In genomic region chr10:77361426-77361825, GRCh38 we compare ENCODE assay signal across 30 cellular contexts.
"Had no signal": no experiment of that assay in that cellular context is flagged by ENCODE, and none has a peak within 500 bp of the region (broad histone marks: within the 10 kb centered on the region; RNA-seq: fewer than 3 reads in every experiment).

No MANE protein-coding gene starts in this region.

- H3K4me3 Mint-ChIP-seq: activated CD4-positive, alpha-beta memory T cell treated with anti-CD3 and anti-CD28 coated beads, Interleukin-2, amount 10 ng/mL, durations not matched to agents 7 days and 5 days; activated CD4-positive, alpha-beta T cell treated with anti-CD3 and anti-CD28 coated beads, Interleukin-2, amount 10 ng/mL, durations not matched to agents 7 days and 5 days; activated naive CD4-positive, alpha-beta T cell treated with anti-CD3 and anti-CD28 coated beads for 36 hours; activated naive CD4-positive, alpha-beta T cell treated with anti-CD3 and anti-CD28 coated beads, Interleukin-2, amount 50 U/mL, for 24 hours; activated naive CD8-positive, alpha-beta T cell treated with anti-CD3 and anti-CD28 coated beads, Interleukin-2, amount 10 ng/mL, durations not matched to agents 7 days and 5 days; activated T-helper 1 cell treated with anti-CD3 and anti-CD28 coated beads, Interleukin-12 subunit alpha, Interleukin-12 subunit beta, Interleukin-2, Interleukin-4 antibody, amounts not matched to agents 30 ng/mL and 10 ng/mL and 1 ng/mL, durations not matched to agents 14 hours and 24 hours and 36 hours; dendritic cell treated with granulocyte-macrophage colony-stimulating factor and Interleukin-4, amounts not matched to agents 40 ng/mL and 50 ng/mL, for 4 days; endodermal cell; WTC11 had no signal

- H3K27ac ChIP-seq: body of pancreas, coronary artery, foreskin keratinocyte, gastrocnemius medialis, heart right ventricle, VCaP had no signal

- H3K36me3 Mint-ChIP-seq: activated naive CD4-positive, alpha-beta T cell treated with anti-CD3 and anti-CD28 coated beads, Interleukin-2, amount 50 U/mL, for 24 hours; activated naive CD8-positive, alpha-beta T cell treated with anti-CD3 and anti-CD28 coated beads, Interleukin-2, amount 10 ng/mL, durations not matched to agents 7 days and 5 days; WTC11 had no signal

- H3K27ac Mint-ChIP-seq: activated CD4-positive, alpha-beta memory T cell treated with anti-CD3 and anti-CD28 coated beads, Interleukin-2, amount 10 ng/mL, durations not matched to agents 7 days and 5 days; activated CD4-positive, alpha-beta T cell treated with anti-CD3 and anti-CD28 coated beads, Interleukin-2, amount 10 ng/mL, durations not matched to agents 7 days and 5 days; activated naive CD4-positive, alpha-beta T cell treated with anti-CD3 and anti-CD28 coated beads for 36 hours; activated naive CD4-positive, alpha-beta T cell treated with anti-CD3 and anti-CD28 coated beads, Interleukin-2, amount 50 U/mL, for 24 hours; activated naive CD8-positive, alpha-beta T cell treated with anti-CD3 and anti-CD28 coated beads, Interleukin-2, amount 10 ng/mL, durations not matched to agents 7 days and 5 days; activated T-helper 1 cell treated with anti-CD3 and anti-CD28 coated beads, Interleukin-12 subunit alpha, Interleukin-12 subunit beta, Interleukin-2, Interleukin-4 antibody, amounts not matched to agents 30 ng/mL and 10 ng/mL and 1 ng/mL, durations not matched to agents 14 hours and 24 hours and 36 hours; activated T-helper 2 cell treated with anti-CD3 and anti-CD28 coated beads, Interferon-gamma antibody, Interleukin-2, Interleukin-4, amounts not matched to agents 10 μg/mL and 5 μg/mL and 100 μg/mL, durations not matched to agents 14 hours and 24 hours and 36 hours; dendritic cell treated with granulocyte-macrophage colony-stimulating factor and Interleukin-4, amounts not matched to agents 40 ng/mL and 50 ng/mL, for 4 days; endodermal cell; WTC11 had no signal

- ATAC-seq: body of pancreas, esophagus mucosa, foreskin keratinocyte, gastrocnemius medialis, heart right ventricle, WTC11 had no signal

- H3K4me1 Mint-ChIP-seq: activated CD4-positive, alpha-beta memory T cell treated with anti-CD3 and anti-CD28 coated beads, Interleukin-2, amount 10 ng/mL, durations not matched to agents 7 days and 5 days; activated CD4-positive, alpha-beta T cell treated with anti-CD3 and anti-CD28 coated beads, Interleukin-2, amount 10 ng/mL, durations not matched to agents 7 days and 5 days; activated naive CD4-positive, alpha-beta T cell treated with anti-CD3 and anti-CD28 coated beads, Interleukin-2, amount 50 U/mL, for 24 hours; WTC11 had no signal

- H3K9me3 ChIP-seq: body of pancreas, gastrocnemius medialis, heart right ventricle had no signal

- H3K9me3 Mint-ChIP-seq: activated CD4-positive, alpha-beta memory T cell treated with anti-CD3 and anti-CD28 coated beads, Interleukin-2, amount 10 ng/mL, durations not matched to agents 7 days and 5 days; activated CD4-positive, alpha-beta T cell treated with anti-CD3 and anti-CD28 coated beads, Interleukin-2, amount 10 ng/mL, durations not matched to agents 7 days and 5 days; activated naive CD4-positive, alpha-beta T cell treated with anti-CD3 and anti-CD28 coated beads for 36 hours; activated naive CD4-positive, alpha-beta T cell treated with anti-CD3 and anti-CD28 coated beads, Interleukin-2, amount 50 U/mL, for 24 hours; activated naive CD8-positive, alpha-beta T cell treated with anti-CD3 and anti-CD28 coated beads, Interleukin-2, amount 10 ng/mL, durations not matched to agents 7 days and 5 days; activated T-helper 1 cell treated with anti-CD3 and anti-CD28 coated beads, Interleukin-12 subunit alpha, Interleukin-12 subunit beta, Interleukin-2, Interleukin-4 antibody, amounts not matched to agents 30 ng/mL and 10 ng/mL and 1 ng/mL, durations not matched to agents 14 hours and 24 hours and 36 hours; activated T-helper 2 cell treated with anti-CD3 and anti-CD28 coated beads, Interferon-gamma antibody, Interleukin-2, Interleukin-4, amounts not matched to agents 10 μg/mL and 5 μg/mL and 100 μg/mL, durations not matched to agents 14 hours and 24 hours and 36 hours; dendritic cell treated with granulocyte-macrophage colony-stimulating factor and Interleukin-4, amounts not matched to agents 40 ng/mL and 50 ng/mL, for 4 days; endodermal cell; WTC11 had no signal

- H3K36me3 ChIP-seq: gastrocnemius medialis, heart right ventricle had no signal

- H3K4me1 ChIP-seq: body of pancreas, heart right ventricle had no signal

- H3K27me3 ChIP-seq: body of pancreas, dorsolateral prefrontal cortex, foreskin keratinocyte, gastrocnemius medialis had no signal

- H3K4me3 ChIP-seq: body of pancreas, coronary artery, dorsolateral prefrontal cortex, gastrocnemius medialis, heart right ventricle had no signal

- H3K27me3 Mint-ChIP-seq: activated CD4-positive, alpha-beta memory T cell treated with anti-CD3 and anti-CD28 coated beads, Interleukin-2, amount 10 ng/mL, durations not matched to agents 7 days and 5 days; activated CD4-positive, alpha-beta T cell treated with anti-CD3 and anti-CD28 coated beads, Interleukin-2, amount 10 ng/mL, durations not matched to agents 7 days and 5 days had no signal

- DNase-seq: activated CD4-positive, alpha-beta memory T cell treated with anti-CD3 and anti-CD28 coated beads, Interleukin-2, amount 10 ng/mL, durations not matched to agents 7 days and 5 days; activated CD4-positive, alpha-beta T cell treated with anti-CD3 and anti-CD28 coated beads for 1 hour; activated CD4-positive, alpha-beta T cell treated with anti-CD3 and anti-CD28 coated beads for 4 hours; activated CD4-positive, alpha-beta T cell treated with anti-CD3 and anti-CD28 coated beads, Interleukin-2, amount 10 ng/mL, durations not matched to agents 7 days and 5 days; activated CD4-positive, alpha-beta T cell treated with anti-CD3 and anti-CD28 coated beads, Interleukin-2, amount 50 U/mL, for 4 hours; activated CD8-positive, alpha-beta memory T cell treated with anti-CD3 and anti-CD28 coated beads, Interleukin-2, amount 50 U/mL, for 4 hours; activated effector memory CD4-positive, alpha-beta T cell treated with anti-CD3 and anti-CD28 coated beads, Interleukin-2, amount 50 U/mL, for 16 hours; activated naive CD4-positive, alpha-beta T cell treated with anti-CD3 and anti-CD28 coated beads for 36 hours; activated naive CD8-positive, alpha-beta T cell treated with anti-CD3 and anti-CD28 coated beads, Interleukin-2, amount 10 ng/mL, durations not matched to agents 7 days and 5 days; activated T-cell treated with anti-CD3 and anti-CD28 coated beads, Interleukin-2, amount 50 U/mL, for 1 hour; activated T-cell treated with anti-CD3 and anti-CD28 coated beads, Interleukin-2, amount 50 U/mL, for 48 hours; amniotic stem cell; aorta; body of pancreas; cerebellar nuclear complex; dorsolateral prefrontal cortex; effector memory CD4-positive, alpha-beta T cell; endodermal cell; foreskin keratinocyte; gastrocnemius medialis; heart right ventricle; T-helper 2 cell had no signal
